5 cellular contexts compared by ENCODE assay signal in genomic region chrX:1490723-1491122, GRCh38. TPM values are rescaled to one million over a fixed set of nuclear protein-coding genes. Genes with fewer than 3 reads are reported as not detected.
"Had no signal": no experiment of that assay in that cellular context is flagged by ENCODE, and none has a peak within 500 bp of the region (broad histone marks: within the 10 kb centered on the region; RNA-seq: fewer than 3 reads in every experiment).

No MANE protein-coding gene starts in this region.

RNA-seq across cellular contexts. Expression of gene P2RY8, which starts 46.3 kb away (rescaled TPM):
- total RNA-seq: PC-3, PC-9, RPMI7951, SJSA1, SK-MEL-5 had no signal
